16 cellular contexts compared by ENCODE assay signal in genomic region chr2:200640171-200640570, GRCh38. TPM values are rescaled to one million over a fixed set of nuclear protein-coding genes. Genes with fewer than 3 reads are reported as not detected.
DNase-seq lines count a peak whose midpoint lies in the region; ATAC-seq and TF ChIP-seq lines count a peak whose summit lies in the region.
"Had no signal": no experiment of that assay in that cellular context is flagged by ENCODE, and none has a peak within 500 bp of the region (broad histone marks: within the 10 kb centered on the region; RNA-seq: fewer than 3 reads in every experiment).

No MANE protein-coding gene starts in this region.

- no peaks in the 10 kb centered on the region for H3K4me1 ChIP-seq in SK-N-SH (ENCODE audit: control insufficient read depth in 1 of 2, insufficient read depth in 2 of 2, low read depth in 1 of 2, low read length in 1 of 2)

- POLR2A ChIA-PET in SK-N-SH (lab: Yijun Ruan, JAX): no interaction called here
- POLR2A ChIA-PET in activated CD4-positive, alpha-beta T cell treated with anti-CD3 and anti-CD28 coated beads, Interleukin-2, amount 10 ng/mL, durations not matched to agents 7 days and 5 days (lab: Charles Lee): no interaction called here

- H3K27ac Mint-ChIP-seq in activated CD4-positive, alpha-beta T cell treated with anti-CD3 and anti-CD28 coated beads, Interleukin-2, amount 10 ng/mL, durations not matched to agents 7 days and 5 days: no peak overlapping the region
- H3K27ac Mint-ChIP-seq: B cell; CD8-positive, alpha-beta T cell; H9 had no signal

- H3K36me3 Mint-ChIP-seq in activated CD4-positive, alpha-beta T cell treated with anti-CD3 and anti-CD28 coated beads, Interleukin-2, amount 10 ng/mL, durations not matched to agents 7 days and 5 days (ENCODE audit: low read depth): no peaks in the 10 kb centered on the region
- H3K36me3 Mint-ChIP-seq: CD8-positive, alpha-beta T cell had no signal

- no peak overlapping the region for H2AFZ ChIP-seq in SK-N-SH (ENCODE audit: low read depth)

- DNase-seq in AG08395 (ENCODE audit: low spot score) (peak; percentile 7), SK-N-SH (no peak), fibroblast of gingiva (ENCODE audit: low read depth) (peak; percentile 41), left lobe of liver (ENCODE audit: low spot score) (no peak), OCI-M2 (lab: John Stamatoyannopoulos, UW; ENCODE audit: unreplicated experiment) (no peak)
- no peak for DNase-seq in activated CD4-positive, alpha-beta T cell treated with anti-CD3 and anti-CD28 coated beads, Interleukin-2, amount 10 ng/mL, durations not matched to agents 7 days and 5 days
- DNase-seq in activated CD4-positive, alpha-beta T cell treated with anti-CD3 and anti-CD28 coated beads, Interleukin-2, amount 50 U/mL, for 48 hours: no peak
- DNase-seq: 8988T; Calu3; CD8-positive, alpha-beta T cell; DMS79 treated with DMSO at 0.1 percent for 48 hours; GF-D8; H9 had no signal

- no peaks in the 10 kb centered on the region for H3K9me2 ChIP-seq in SK-N-SH

- WGBS in SK-N-SH (ENCODE audit: low lambda C conversion rate): 91% methylated on average over 3 of the region's 3 CpGs

- H3K79me2 ChIP-seq in SK-N-SH (ENCODE audit: insufficient read depth): no peaks in the 10 kb centered on the region

- no peak overlapping the region for H3K4me2 ChIP-seq in SK-N-SH
- H3K4me2 ChIP-seq: BLaER1 treated with 17β-estradiol and CSF1 and Interleukin-3, amounts not matched to agents 10 nM and 100 nM had no signal

- H4K20me1 ChIP-seq in SK-N-SH (ENCODE audit: insufficient read depth): no peaks in the 10 kb centered on the region
- H4K20me1 ChIP-seq: BLaER1 treated with 17β-estradiol and CSF1 and Interleukin-3, amounts not matched to agents 10 nM and 100 nM had no signal

- no peak overlapping the region for H3K4me3 ChIP-seq in SK-N-SH (ENCODE audit: low read depth in 2 of 2, low read length in 1 of 2)
- H3K4me3 ChIP-seq: BLaER1 treated with 17β-estradiol and CSF1 and Interleukin-3, amounts not matched to agents 10 nM and 100 nM had no signal

- no peaks in the 10 kb centered on the region for H3F3A ChIP-seq in SK-N-SH (replicated peaks; ENCODE audit: insufficient read depth)

- no peak overlapping the region for H3K9ac ChIP-seq in SK-N-SH
- H3K9ac ChIP-seq: BLaER1 treated with 17β-estradiol and CSF1 and Interleukin-3, amounts not matched to agents 10 nM and 100 nM had no signal

- no peaks in the 10 kb centered on the region for H3K4me1 Mint-ChIP-seq in activated CD4-positive, alpha-beta T cell treated with anti-CD3 and anti-CD28 coated beads, Interleukin-2, amount 10 ng/mL, durations not matched to agents 7 days and 5 days
- H3K4me1 Mint-ChIP-seq: B cell had no signal

- no peak for TF ChIP-seq CTCF in SK-N-SH (IDR thresholded peaks at IDR 0.05)

- no peak for TF ChIP-seq EP300 in SK-N-SH (IDR thresholded peaks at IDR 0.05; ENCODE audit: borderline replicate concordance in 1 of 2, low read depth in 1 of 2, low read length in 1 of 2)

- no peak overlapping the region for H3K27ac ChIP-seq in SK-N-SH (ENCODE audit: low read depth in 2 of 2, low read length in 1 of 2)
- H3K27ac ChIP-seq: BLaER1 treated with 17β-estradiol and CSF1 and Interleukin-3, amounts not matched to agents 10 nM and 100 nM had no signal

- H3K9me3 ChIP-seq in SK-N-SH: no peaks in the 10 kb centered on the region
- H3K9me3 ChIP-seq: BLaER1 treated with 17β-estradiol and CSF1 and Interleukin-3, amounts not matched to agents 10 nM and 100 nM had no signal

- peaks cover 0 to 4% of the 10 kb centered on the region in 2 experiments for H3K36me3 ChIP-seq in SK-N-SH (replicated peaks in 1 of 2; ENCODE audit: control insufficient read depth in 1 of 2, insufficient read depth in 2 of 2, low read length in 1 of 2)
- H3K36me3 ChIP-seq: BLaER1 treated with 17β-estradiol and CSF1 and Interleukin-3, amounts not matched to agents 10 nM and 100 nM had no signal

- ATAC-seq in left lobe of liver: peak; percentile 14
- ATAC-seq in GM19397 (IDR thresholded peaks at IDR 0.05; ENCODE audit: unreplicated experiment): no peak
- ATAC-seq: CD8-positive, alpha-beta T cell had no signal

- H3K27me3 ChIP-seq in SK-N-SH (ENCODE audit: insufficient read depth): no peaks in the 10 kb centered on the region
- H3K27me3 ChIP-seq: BLaER1 treated with 17β-estradiol and CSF1 and Interleukin-3, amounts not matched to agents 10 nM and 100 nM had no signal

- CTCF ChIA-PET in SK-N-SH (lab: Yijun Ruan, JAX): no interaction called here
- CTCF ChIA-PET in activated CD4-positive, alpha-beta T cell treated with anti-CD3 and anti-CD28 coated beads, Interleukin-2, amount 10 ng/mL, durations not matched to agents 7 days and 5 days (lab: Charles Lee): no interaction called here

- no peak for TF ChIP-seq RAD21 in SK-N-SH (IDR thresholded peaks at IDR 0.05; ENCODE audit: low read length)

- H3K27me3 Mint-ChIP-seq in activated CD4-positive, alpha-beta T cell treated with anti-CD3 and anti-CD28 coated beads, Interleukin-2, amount 10 ng/mL, durations not matched to agents 7 days and 5 days: peaks cover 5% of the 10 kb centered on the region

- no peak overlapping the region for H3K4me3 Mint-ChIP-seq in activated CD4-positive, alpha-beta T cell treated with anti-CD3 and anti-CD28 coated beads, Interleukin-2, amount 10 ng/mL, durations not matched to agents 7 days and 5 days
- H3K4me3 Mint-ChIP-seq: B cell; CD8-positive, alpha-beta T cell; H9 had no signal

- no peaks in the 10 kb centered on the region for H3K9me3 Mint-ChIP-seq in activated CD4-positive, alpha-beta T cell treated with anti-CD3 and anti-CD28 coated beads, Interleukin-2, amount 10 ng/mL, durations not matched to agents 7 days and 5 days
- H3K9me3 Mint-ChIP-seq: CD8-positive, alpha-beta T cell; H9 had no signal

TF ChIP-seq in SK-N-SH, 30 proteins besides CTCF, POLR2A, EP300 and RAD21:
- peak; percentile 6; the same call in 1 of the 2 replicates for TF ChIP-seq TCF12 (IDR thresholded peaks at IDR 0.05)
- no peak for TF ChIP-seq FOSL2 (IDR thresholded peaks at IDR 0.05; ENCODE audit: borderline replicate concordance, low read depth)

RNA-seq across cellular contexts. Expression of gene AOX1, which starts 54.4 kb away (rescaled TPM):
- 3.3 and 4.6 TPM in 2 replicates for polyA plus RNA-seq in SK-N-SH (2012; rRNA removed)
- 3.7 and 3.8 TPM in 2 replicates for polyA plus RNA-seq in SK-N-SH (2012; cell fraction: cytosol; rRNA removed)
- polyA plus RNA-seq in SK-N-SH (2012; cell fraction: nucleus; rRNA removed): 2.2 and 3.9 TPM in 2 replicates
- 1,212 TPM for total RNA-seq in left lobe of liver
- total RNA-seq in activated CD4-positive, alpha-beta T cell treated with anti-CD3 and anti-CD28 coated beads, Interleukin-2, amount 10 ng/mL, durations not matched to agents 7 days and 5 days: under 1 TPM; 0.19 to 0.22 TPM
- total RNA-seq: B cell; CD8-positive, alpha-beta T cell had no signal

Comparison
In these comparisons a context has a peak if more than half of its experiments do, and no peak if none do; other contexts are left out.
1. DNase-seq: peak in AG08395 (single experiment) and fibroblast of gingiva (single experiment); none in SK-N-SH (single experiment), left lobe of liver (single experiment), activated CD4-positive, alpha-beta T cell treated with anti-CD3 and anti-CD28 coated beads, Interleukin-2, amount 10 ng/mL, durations not matched to agents 7 days and 5 days (single experiment), OCI-M2 (single experiment) and activated CD4-positive, alpha-beta T cell treated with anti-CD3 and anti-CD28 coated beads, Interleukin-2, amount 50 U/mL, for 48 hours (0 of 2).
2. RNA of gene AOX1, which starts 54.4 kb away (total RNA-seq): 1,212 TPM in left lobe of liver (single experiment); 0.19 to 0.22 TPM in activated CD4-positive, alpha-beta T cell treated with anti-CD3 and anti-CD28 coated beads, Interleukin-2, amount 10 ng/mL, durations not matched to agents 7 days and 5 days; every median in the first group is over 100 times any median in the second.